1 cellular context compared by ENCODE assay signal in genomic region chr1:230867903-230868735, GRCh38.
A peak's percentile ranks its signal among the peaks of the same experiment; 100 is the strongest.
TF ChIP-seq lines count a peak whose summit lies in the region.

Gene C1orf198, minus strand, starts transcription at chr1:230868521. Its CDS starts 9 bp downstream, at chr1:230868512.

TF ChIP-seq in HepG2, 621 proteins besides CTCF, POLR2A, EP300 and RAD21 (continued from another document):
- no peak for TF ChIP-seq ZHX1 (CRISPR knock-in tag; IDR thresholded peaks at IDR 0.05; ENCODE audit: low read depth)
- TF ChIP-seq, protein P1, sequence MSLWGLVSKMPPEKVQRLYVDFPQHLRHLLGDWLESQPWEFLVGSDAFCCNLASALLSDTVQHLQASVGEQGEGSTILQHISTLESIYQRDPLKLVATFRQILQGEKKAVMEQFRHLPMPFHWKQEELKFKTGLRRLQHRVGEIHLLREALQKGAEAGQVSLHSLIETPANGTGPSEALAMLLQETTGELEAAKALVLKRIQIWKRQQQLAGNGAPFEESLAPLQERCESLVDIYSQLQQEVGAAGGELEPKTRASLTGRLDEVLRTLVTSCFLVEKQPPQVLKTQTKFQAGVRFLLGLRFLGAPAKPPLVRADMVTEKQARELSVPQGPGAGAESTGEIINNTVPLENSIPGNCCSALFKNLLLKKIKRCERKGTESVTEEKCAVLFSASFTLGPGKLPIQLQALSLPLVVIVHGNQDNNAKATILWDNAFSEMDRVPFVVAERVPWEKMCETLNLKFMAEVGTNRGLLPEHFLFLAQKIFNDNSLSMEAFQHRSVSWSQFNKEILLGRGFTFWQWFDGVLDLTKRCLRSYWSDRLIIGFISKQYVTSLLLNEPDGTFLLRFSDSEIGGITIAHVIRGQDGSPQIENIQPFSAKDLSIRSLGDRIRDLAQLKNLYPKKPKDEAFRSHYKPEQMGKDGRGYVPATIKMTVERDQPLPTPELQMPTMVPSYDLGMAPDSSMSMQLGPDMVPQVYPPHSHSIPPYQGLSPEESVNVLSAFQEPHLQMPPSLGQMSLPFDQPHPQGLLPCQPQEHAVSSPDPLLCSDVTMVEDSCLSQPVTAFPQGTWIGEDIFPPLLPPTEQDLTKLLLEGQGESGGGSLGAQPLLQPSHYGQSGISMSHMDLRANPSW (CRISPR knock-in tag; IDR thresholded peaks at IDR 0.05; ENCODE audit: borderline replicate concordance) = no peak
- no peak for TF ChIP-seq ZNF850 (CRISPR knock-in tag; conservative IDR thresholded peaks at IDR 0.05)
- no peak for TF ChIP-seq MATR3 (CRISPR knock-in tag; IDR thresholded peaks at IDR 0.05)
- peak; percentile 35; the same call in 1 of the 2 replicates for TF ChIP-seq GABPB1 (CRISPR knock-in tag; IDR thresholded peaks at IDR 0.05)
- no peak for TF ChIP-seq KAT7 (CRISPR knock-in tag; IDR thresholded peaks at IDR 0.05; ENCODE audit: borderline replicate concordance)
- TF ChIP-seq PRMT3 (CRISPR knock-in tag; IDR thresholded peaks at IDR 0.05; ENCODE audit: borderline replicate concordance, low read depth) = peak; percentile 33; the same call in 1 of the 2 replicates
- no peak for TF ChIP-seq STAT5B (CRISPR knock-in tag; IDR thresholded peaks at IDR 0.05)
- no peak for TF ChIP-seq RBM39 (IDR thresholded peaks at IDR 0.05; ENCODE audit: low read depth, low read length, poor library complexity, severe bottlenecking)
- TF ChIP-seq ZC3H4 (CRISPR knock-in tag; IDR thresholded peaks at IDR 0.05; ENCODE audit: borderline replicate concordance) = no peak
- no peak for TF ChIP-seq ESRRA (CRISPR knock-in tag; IDR thresholded peaks at IDR 0.05; ENCODE audit: low read depth)
- no peak for TF ChIP-seq ZNF329 (CRISPR knock-in tag; IDR thresholded peaks at IDR 0.05; ENCODE audit: low read depth)
- TF ChIP-seq ZNF749 (CRISPR knock-in tag; IDR thresholded peaks at IDR 0.05; ENCODE audit: borderline replicate concordance) = no peak
- no peak for TF ChIP-seq ZEB1 (IDR thresholded peaks at IDR 0.05; ENCODE audit: insufficient replicate concordance, low read depth)
- TF ChIP-seq ZNF281 (CRISPR knock-in tag; IDR thresholded peaks at IDR 0.05; ENCODE audit: borderline replicate concordance) = no peak
- no peak for TF ChIP-seq ZNF260 (CRISPR knock-in tag; IDR thresholded peaks at IDR 0.05; ENCODE audit: borderline replicate concordance, low read depth)
- TF ChIP-seq, protein P2, sequence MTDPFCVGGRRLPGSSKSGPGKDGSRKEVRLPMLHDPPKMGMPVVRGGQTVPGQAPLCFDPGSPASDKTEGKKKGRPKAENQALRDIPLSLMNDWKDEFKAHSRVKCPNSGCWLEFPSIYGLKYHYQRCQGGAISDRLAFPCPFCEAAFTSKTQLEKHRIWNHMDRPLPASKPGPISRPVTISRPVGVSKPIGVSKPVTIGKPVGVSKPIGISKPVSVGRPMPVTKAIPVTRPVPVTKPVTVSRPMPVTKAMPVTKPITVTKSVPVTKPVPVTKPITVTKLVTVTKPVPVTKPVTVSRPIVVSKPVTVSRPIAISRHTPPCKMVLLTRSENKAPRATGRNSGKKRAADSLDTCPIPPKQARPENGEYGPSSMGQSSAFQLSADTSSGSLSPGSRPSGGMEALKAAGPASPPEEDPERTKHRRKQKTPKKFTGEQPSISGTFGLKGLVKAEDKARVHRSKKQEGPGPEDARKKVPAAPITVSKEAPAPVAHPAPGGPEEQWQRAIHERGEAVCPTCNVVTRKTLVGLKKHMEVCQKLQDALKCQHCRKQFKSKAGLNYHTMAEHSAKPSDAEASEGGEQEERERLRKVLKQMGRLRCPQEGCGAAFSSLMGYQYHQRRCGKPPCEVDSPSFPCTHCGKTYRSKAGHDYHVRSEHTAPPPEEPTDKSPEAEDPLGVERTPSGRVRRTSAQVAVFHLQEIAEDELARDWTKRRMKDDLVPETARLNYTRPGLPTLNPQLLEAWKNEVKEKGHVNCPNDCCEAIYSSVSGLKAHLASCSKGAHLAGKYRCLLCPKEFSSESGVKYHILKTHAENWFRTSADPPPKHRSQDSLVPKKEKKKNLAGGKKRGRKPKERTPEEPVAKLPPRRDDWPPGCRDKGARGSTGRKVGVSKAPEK (CRISPR knock-in tag; IDR thresholded peaks at IDR 0.05; ENCODE audit: borderline replicate concordance) = no peak
- TF ChIP-seq ZNF672 (CRISPR knock-in tag; IDR thresholded peaks at IDR 0.05) = no peak
- no peak for TF ChIP-seq SOX5 (CRISPR knock-in tag; IDR thresholded peaks at IDR 0.05; ENCODE audit: borderline replicate concordance)
- TF ChIP-seq, protein P3, sequence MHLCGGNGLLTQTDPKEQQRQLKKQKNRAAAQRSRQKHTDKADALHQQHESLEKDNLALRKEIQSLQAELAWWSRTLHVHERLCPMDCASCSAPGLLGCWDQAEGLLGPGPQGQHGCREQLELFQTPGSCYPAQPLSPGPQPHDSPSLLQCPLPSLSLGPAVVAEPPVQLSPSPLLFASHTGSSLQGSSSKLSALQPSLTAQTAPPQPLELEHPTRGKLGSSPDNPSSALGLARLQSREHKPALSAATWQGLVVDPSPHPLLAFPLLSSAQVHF (CRISPR knock-in tag; IDR thresholded peaks at IDR 0.05) = no peak
- no peak for TF ChIP-seq ZNF557 (CRISPR knock-in tag; IDR thresholded peaks at IDR 0.05)
